ENCODE assay signal across 21 cellular contexts in the genomic region with DNA sequence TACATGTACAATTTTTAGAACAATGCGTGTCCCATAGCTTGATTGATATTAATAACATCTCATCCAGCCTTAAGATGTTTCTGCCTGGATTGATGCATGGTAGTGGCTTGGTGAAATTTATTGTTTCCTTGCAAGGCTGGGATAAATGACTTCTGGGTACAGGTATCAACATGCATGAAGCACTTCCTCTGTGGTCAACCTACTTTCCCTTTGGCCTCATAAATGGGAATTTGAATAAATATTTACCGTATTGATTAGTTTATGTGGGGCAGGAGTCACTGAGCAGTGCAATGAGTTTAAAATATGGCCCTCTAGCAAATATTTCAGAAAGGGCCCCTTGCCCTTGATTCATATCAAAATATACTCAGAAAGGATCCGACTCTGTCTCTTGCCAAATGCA.
A peak's percentile ranks its signal among the peaks of the same experiment; 100 is the strongest.
DNase-seq lines count a peak whose midpoint lies in the region; ATAC-seq, FAIRE-seq and TF ChIP-seq lines count a peak whose summit lies in the region.
"Had no signal": no experiment of that assay in that cellular context is flagged by ENCODE, and none has a peak within 500 bp of the region (broad histone marks: within the 10 kb centered on the region; RNA-seq: fewer than 3 reads in every experiment).

No MANE protein-coding gene starts in this region.

- no peaks in the 10 kb centered on the region for H3K36me3 Mint-ChIP-seq in mesothelial cell of epicardium

- peak overlapping the region; percentile 5 for H3K4me3 Mint-ChIP-seq in mesothelial cell of epicardium

- no peak overlapping the region for H3K4me3 ChIP-seq in cardiac muscle cell
- H3K4me3 ChIP-seq in bronchial epithelial cell (ENCODE audit: low read depth, low read length) = no peak overlapping the region
- H3K4me3 ChIP-seq: GM12878 had no signal

- intact Hi-C loops in cardiac septum (cut with DNase I) = no loop called here

- no peaks in the 10 kb centered on the region for H3K27me3 Mint-ChIP-seq in mesothelial cell of epicardium (ENCODE audit: low read depth)

- ATAC-seq in GM21717 (IDR thresholded peaks at IDR 0.05; ENCODE audit: unreplicated experiment) = no peak
- ATAC-seq: GM12878, HCT116 had no signal

- H3K36me3 ChIP-seq in cardiac muscle cell (no peaks in the 10 kb centered on the region), bronchial epithelial cell (ENCODE audit: control insufficient read depth, insufficient read depth, low read length) (no peaks in the 10 kb centered on the region)

- peaks cover 7% of the 10 kb centered on the region for H3K4me1 ChIP-seq in cardiac muscle cell (ENCODE audit: low read depth)

- no peak for TF ChIP-seq CTCF in cardiac muscle cell (IDR thresholded peaks at IDR 0.05; ENCODE audit: low read depth, low read length)
- no peak for TF ChIP-seq CTCF in bronchial epithelial cell (IDR thresholded peaks at IDR 0.05; ENCODE audit: insufficient read depth, low read length, severe bottlenecking)
- TF ChIP-seq CTCF in mesothelial cell of epicardium (IDR thresholded peaks at IDR 0.05; ENCODE audit: unreplicated experiment) = no peak

- peaks cover 31% of the 10 kb centered on the region for H3K4me1 Mint-ChIP-seq in mesothelial cell of epicardium

- DNase-seq in cardiac muscle cell (ENCODE audit: low read depth in 1 of 2, low spot score in 1 of 2) (no peak), cardiac septum (ENCODE audit: low spot score) (no peak), bronchial epithelial cell (ENCODE audit: low read depth) (peak; percentile 54), mesothelial cell of epicardium (ENCODE audit: low spot score in 2 of 2, unreplicated experiment in 2 of 2) (no peak), AG20443 (ENCODE audit: low spot score) (no peak), NCI-H82 treated with DMSO at 0.1 percent for 48 hours (lab: John Stamatoyannopoulos, UW; ENCODE audit: unreplicated experiment) (no peak)
- DNase-seq: DMS53, MV-4-11, NCI-H1105 treated with DMSO at 0.1 percent for 48 hours, NCI-H2029 treated with DMSO at 0.1 percent for 48 hours, NCI-H226, NCI-H510A treated with DMSO at 0.1 percent for 48 hours, NCI-H82, SHP77 had no signal

- peak overlapping the region; percentile 4 for H3K27ac ChIP-seq in cardiac muscle cell
- H3K27ac ChIP-seq: C4-2B had no signal

- no peak for FAIRE-seq in bronchial epithelial cell (lab: Jason Lieb, UNC)
- FAIRE-seq: D721Med, GM12878, H1 had no signal

- H3K27ac Mint-ChIP-seq in mesothelial cell of epicardium = peak overlapping the region; percentile 90
- H3K27ac Mint-ChIP-seq: IgD-negative memory B cell had no signal

- H3K9me3 ChIP-seq in cardiac muscle cell (ENCODE audit: low read depth) = no peaks in the 10 kb centered on the region

- no peaks in the 10 kb centered on the region for H3K9me3 Mint-ChIP-seq in mesothelial cell of epicardium
- H3K9me3 Mint-ChIP-seq: IgD-negative memory B cell had no signal

- H3K27me3 ChIP-seq in cardiac muscle cell (no peaks in the 10 kb centered on the region), bronchial epithelial cell (ENCODE audit: control insufficient read depth, insufficient read depth, low read length) (no peaks in the 10 kb centered on the region)
